Comparison of ENCODE assay signal across 1 cellular context in the genomic region with DNA sequence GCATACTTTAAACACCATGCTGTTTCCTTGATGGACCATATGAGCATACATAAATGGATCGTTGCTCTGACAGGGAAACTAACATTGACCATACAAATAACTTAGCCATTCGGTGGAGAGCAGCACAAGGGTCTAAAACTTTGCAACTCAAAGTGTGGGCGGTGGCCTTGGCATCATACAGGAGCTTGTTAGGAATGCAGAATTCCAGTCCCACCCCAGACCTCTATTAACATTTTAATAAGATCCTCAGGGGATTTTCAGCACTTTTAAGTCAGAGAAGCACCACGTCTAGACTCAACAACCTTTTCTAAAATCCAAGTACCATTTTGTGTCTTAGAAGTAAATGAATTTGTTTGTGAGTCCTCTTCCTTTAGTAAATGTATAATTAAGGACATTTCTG.
TF ChIP-seq lines count a peak whose summit lies in the region.

No MANE protein-coding gene starts in this region.

TF ChIP-seq in GM23338, 12 proteins besides CTCF, POLR2A, EP300 and RAD21 (continued from another document):
- TF ChIP-seq, protein P1, sequence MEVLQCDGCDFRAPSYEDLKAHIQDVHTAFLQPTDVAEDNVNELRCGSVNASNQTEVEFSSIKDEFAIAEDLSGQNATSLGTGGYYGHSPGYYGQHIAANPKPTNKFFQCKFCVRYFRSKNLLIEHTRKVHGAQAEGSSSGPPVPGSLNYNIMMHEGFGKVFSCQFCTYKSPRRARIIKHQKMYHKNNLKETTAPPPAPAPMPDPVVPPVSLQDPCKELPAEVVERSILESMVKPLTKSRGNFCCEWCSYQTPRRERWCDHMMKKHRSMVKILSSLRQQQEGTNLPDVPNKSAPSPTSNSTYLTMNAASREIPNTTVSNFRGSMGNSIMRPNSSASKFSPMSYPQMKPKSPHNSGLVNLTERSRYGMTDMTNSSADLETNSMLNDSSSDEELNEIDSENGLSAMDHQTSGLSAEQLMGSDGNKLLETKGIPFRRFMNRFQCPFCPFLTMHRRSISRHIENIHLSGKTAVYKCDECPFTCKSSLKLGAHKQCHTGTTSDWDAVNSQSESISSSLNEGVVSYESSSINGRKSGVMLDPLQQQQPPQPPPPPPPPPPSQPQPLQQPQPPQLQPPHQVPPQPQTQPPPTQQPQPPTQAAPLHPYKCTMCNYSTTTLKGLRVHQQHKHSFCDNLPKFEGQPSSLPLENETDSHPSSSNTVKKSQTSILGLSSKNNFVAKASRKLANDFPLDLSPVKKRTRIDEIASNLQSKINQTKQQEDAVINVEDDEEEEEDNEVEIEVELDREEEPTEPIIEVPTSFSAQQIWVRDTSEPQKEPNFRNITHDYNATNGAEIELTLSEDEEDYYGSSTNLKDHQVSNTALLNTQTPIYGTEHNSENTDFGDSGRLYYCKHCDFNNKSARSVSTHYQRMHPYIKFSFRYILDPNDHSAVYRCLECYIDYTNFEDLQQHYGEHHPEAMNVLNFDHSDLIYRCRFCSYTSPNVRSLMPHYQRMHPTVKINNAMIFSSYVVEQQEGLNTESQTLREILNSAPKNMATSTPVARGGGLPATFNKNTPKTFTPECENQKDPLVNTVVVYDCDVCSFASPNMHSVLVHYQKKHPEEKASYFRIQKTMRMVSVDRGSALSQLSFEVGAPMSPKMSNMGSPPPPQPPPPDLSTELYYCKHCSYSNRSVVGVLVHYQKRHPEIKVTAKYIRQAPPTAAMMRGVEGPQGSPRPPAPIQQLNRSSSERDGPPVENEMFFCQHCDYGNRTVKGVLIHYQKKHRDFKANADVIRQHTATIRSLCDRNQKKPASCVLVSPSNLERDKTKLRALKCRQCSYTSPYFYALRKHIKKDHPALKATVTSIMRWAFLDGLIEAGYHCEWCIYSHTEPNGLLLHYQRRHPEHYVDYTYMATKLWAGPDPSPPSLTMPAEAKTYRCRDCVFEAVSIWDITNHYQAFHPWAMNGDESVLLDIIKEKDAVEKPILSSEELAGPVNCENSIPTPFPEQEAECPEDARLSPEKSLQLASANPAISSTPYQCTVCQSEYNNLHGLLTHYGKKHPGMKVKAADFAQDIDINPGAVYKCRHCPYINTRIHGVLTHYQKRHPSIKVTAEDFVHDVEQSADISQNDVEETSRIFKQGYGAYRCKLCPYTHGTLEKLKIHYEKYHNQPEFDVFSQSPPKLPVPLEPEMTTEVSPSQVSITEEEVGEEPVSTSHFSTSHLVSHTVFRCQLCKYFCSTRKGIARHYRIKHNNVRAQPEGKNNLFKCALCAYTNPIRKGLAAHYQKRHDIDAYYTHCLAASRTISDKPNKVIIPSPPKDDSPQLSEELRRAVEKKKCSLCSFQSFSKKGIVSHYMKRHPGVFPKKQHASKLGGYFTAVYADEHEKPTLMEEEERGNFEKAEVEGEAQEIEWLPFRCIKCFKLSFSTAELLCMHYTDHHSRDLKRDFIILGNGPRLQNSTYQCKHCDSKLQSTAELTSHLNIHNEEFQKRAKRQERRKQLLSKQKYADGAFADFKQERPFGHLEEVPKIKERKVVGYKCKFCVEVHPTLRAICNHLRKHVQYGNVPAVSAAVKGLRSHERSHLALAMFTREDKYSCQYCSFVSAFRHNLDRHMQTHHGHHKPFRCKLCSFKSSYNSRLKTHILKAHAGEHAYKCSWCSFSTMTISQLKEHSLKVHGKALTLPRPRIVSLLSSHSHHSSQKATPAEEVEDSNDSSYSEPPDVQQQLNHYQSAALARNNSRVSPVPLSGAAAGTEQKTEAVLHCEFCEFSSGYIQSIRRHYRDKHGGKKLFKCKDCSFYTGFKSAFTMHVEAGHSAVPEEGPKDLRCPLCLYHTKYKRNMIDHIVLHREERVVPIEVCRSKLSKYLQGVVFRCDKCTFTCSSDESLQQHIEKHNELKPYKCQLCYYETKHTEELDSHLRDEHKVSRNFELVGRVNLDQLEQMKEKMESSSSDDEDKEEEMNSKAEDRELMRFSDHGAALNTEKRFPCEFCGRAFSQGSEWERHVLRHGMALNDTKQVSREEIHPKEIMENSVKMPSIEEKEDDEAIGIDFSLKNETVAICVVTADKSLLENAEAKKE (CRISPR knock-in tag; IDR thresholded peaks at IDR 0.05), result no peak
- TF ChIP-seq EZH2phosphoT487 (IDR thresholded peaks at IDR 0.05; ENCODE audit: unreplicated experiment), result no peak
TF ChIP-seq in GM23338: peak in this region for 0.
